7 cellular contexts compared by ENCODE assay signal in genomic region chr7:99141756-99142726, GRCh38. TPM values are rescaled to one million over a fixed set of nuclear protein-coding genes. Genes with fewer than 3 reads are reported as not detected.
DNase-seq lines count a peak whose midpoint lies in the region; ATAC-seq and TF ChIP-seq lines count a peak whose summit lies in the region.

No MANE protein-coding gene starts in this region.

- no peak overlapping the region for H3K9ac ChIP-seq in HCT116 (ENCODE audit: low read length)

- H3K9me3 ChIP-seq in HCT116 (ENCODE audit: control insufficient read depth in 1 of 2, insufficient read depth in 1 of 2, low read depth in 1 of 2, low read length in 2 of 2) = no peaks in the 10 kb centered on the region
- H3K9me3 ChIP-seq in right atrium auricular region = no peaks in the 10 kb centered on the region
- H3K9me3 ChIP-seq in psoas muscle = no peaks in the 10 kb centered on the region

- H3K27ac ChIP-seq in HCT116 (ENCODE audit: low read depth, low read length) (peak overlapping the region; percentile 17), right atrium auricular region (peak overlapping the region; percentile 94 to 98), psoas muscle (peak overlapping the region; percentile 72)

- no peak for TF ChIP-seq CTCF in HCT116 (IDR thresholded peaks at IDR 0.05 in 2 of 3, conservative IDR thresholded peaks at IDR 0.05 in 1 of 3; ENCODE audit: borderline replicate concordance in 1 of 3, insufficient read depth in 1 of 3, low read depth in 2 of 3, low read length in 2 of 3)
- no peak for TF ChIP-seq CTCF in right atrium auricular region (IDR thresholded peaks at IDR 0.05)
- TF ChIP-seq CTCF in psoas muscle (IDR thresholded peaks at IDR 0.05) = no peak

- H3K79me2 ChIP-seq in HCT116 (ENCODE audit: insufficient read depth, low read length) = peaks cover 58% of the 10 kb centered on the region

- H3K27me3 ChIP-seq in HCT116 (ENCODE audit: insufficient read depth, low read length) = no peaks in the 10 kb centered on the region
- no peaks in the 10 kb centered on the region for H3K27me3 ChIP-seq in right atrium auricular region
- no peaks in the 10 kb centered on the region for H3K27me3 ChIP-seq in psoas muscle (ENCODE audit: insufficient read depth in 3 of 3, low read length in 2 of 3)

- ATAC-seq in HCT116 = peak; percentile 47
- ATAC-seq in psoas muscle = peak; percentile 33 to 69 (median 48)

- H3K4me1 ChIP-seq in HCT116 (ENCODE audit: control insufficient read depth in 1 of 2, insufficient read depth in 2 of 2, low read length in 2 of 2) = peaks cover 4 to 28% of the 10 kb centered on the region in 2 experiments; a peak in 3 of 4 replicates
- H3K4me1 ChIP-seq in right atrium auricular region = peaks cover 0 to 53% of the 10 kb centered on the region in 2 donors
- H3K4me1 ChIP-seq in psoas muscle = peaks cover 31% of the 10 kb centered on the region

- CTCF ChIA-PET in HCT116 (lab: Charles Lee) = no interaction called here

- no peak for TF ChIP-seq RAD21 in HCT116 (IDR thresholded peaks at IDR 0.05; ENCODE audit: low read depth)

- H2AFZ ChIP-seq in HCT116 (ENCODE audit: low read depth, low read length, poor library complexity, severe bottlenecking) = no peak overlapping the region

- peak overlapping the region; percentile 77 for H3K4me2 ChIP-seq in HCT116 (ENCODE audit: low read length)

- POLR2A ChIA-PET in HCT116 (lab: Charles Lee) = interaction anchor here (0.6 to 1.0 kb wide), 3 partner anchors 20 to 132 kb away, joined by 3 to 4 read pairs (median 3); no protein-coding TSS in a partner anchor

- no peaks in the 10 kb centered on the region for H3K9me2 ChIP-seq in HCT116 (ENCODE audit: insufficient read depth)

- no TSS peak for BruUV-seq in HCT116 (replicated peaks; lab: Mats Ljungman, UMichigan)

- intact Hi-C loops in HCT116 (cut with micrococcal nuclease) (loop anchor here (1.0 kb wide), 1 partner anchor 88 kb away; no protein-coding TSS in a partner anchor), psoas muscle (cut with DNase I) (loop anchor here in 1 of 2 donors (5.0 to 10.0 kb wide), 2 partner anchors 65 to 173 kb away; no protein-coding TSS in a partner anchor)

- peak overlapping the region; percentile 61 to 66 for H3K4me3 ChIP-seq in HCT116 (replicated peaks in 1 of 2; ENCODE audit: low read depth in 1 of 2, low read length in 2 of 2)
- H3K4me3 ChIP-seq in right atrium auricular region = peak overlapping the region; percentile 77 to 100
- H3K4me3 ChIP-seq in psoas muscle = peak overlapping the region; percentile 99

- no peaks in the 10 kb centered on the region for H3K36me3 ChIP-seq in HCT116 (ENCODE audit: control insufficient read depth in 1 of 2, insufficient read depth in 2 of 2, low read length in 2 of 2)
- H3K36me3 ChIP-seq in right atrium auricular region = no peaks in the 10 kb centered on the region
- H3K36me3 ChIP-seq in psoas muscle (ENCODE audit: insufficient read depth in 1 of 2, low read depth in 1 of 2) = no peaks in the 10 kb centered on the region

- TF ChIP-seq POLR2A in HCT116 (IDR thresholded peaks at IDR 0.05; ENCODE audit: borderline replicate concordance, extremely low read depth, insufficient read depth, insufficient read length) = no peak

- WGBS in psoas muscle, 3 donors = 15 to 23% (median 16%) methylated on average over 30 of the region's 30 CpGs

- no peak for DNase-seq in HCT116 (ENCODE audit: low read depth, low spot score)
- DNase-seq in T follicular helper cell (ENCODE audit: low read depth) = peak; percentile 66
- peak; percentile 72 for DNase-seq in amniotic stem cell (lab: John Stamatoyannopoulos, UW)
- DNase-seq in right atrium auricular region (ENCODE audit: low spot score) = peak; percentile 68
- DNase-seq in psoas muscle = peak; percentile 59 to 76
- peak; percentile 75 for DNase-seq in ureter (ENCODE audit: low spot score)
- no peak for DNase-seq in NCI-H1105 (lab: John Stamatoyannopoulos, UW)

- peaks cover 14% of the 10 kb centered on the region; the same call in 1 of the 2 replicates for H4K20me1 ChIP-seq in HCT116 (ENCODE audit: insufficient read depth)

- RAD21 ChIA-PET in HCT116 (lab: Charles Lee; ENCODE audit: low non-redundant PET in 1 of 2, low total read pairs in 2 of 2, uncharacterized antibody in 2 of 2, unreplicated experiment in 2 of 2) = no interaction called here

TF ChIP-seq in HCT116, 20 proteins besides CTCF, POLR2A, EP300 and RAD21:
- TF ChIP-seq CEBPB (IDR thresholded peaks at IDR 0.05; ENCODE audit: low read depth) = no peak
- TF ChIP-seq JUND (IDR thresholded peaks at IDR 0.05) = no peak
TF ChIP-seq in HCT116: peak in this region for 0.

RNA-seq across cellular contexts. Expression of gene SMURF1, which starts 1.9 kb away (rescaled TPM):
- total RNA-seq in HCT116 (2021; ENCODE audit: unreplicated experiment) = 24.6 TPM
- 12.8 and 17.1 TPM in 2 replicates for polyA plus RNA-seq in HCT116 (2012)
- total RNA-seq in right atrium auricular region = 10 to 100 TPM in 1 of 2 donors, 1 to 10 TPM in 1; 9.0 to 14.3 TPM
- 10 to 100 TPM in 3 of 4 donors, 1 to 10 TPM in 1; 8.8 to 16.9 (median 13.2) TPM for total RNA-seq in psoas muscle
- polyA plus RNA-seq in psoas muscle = 10 to 100 TPM in 1 of 3 donors, 1 to 10 TPM in 2; 5.8 to 10.2 (median 6.8) TPM
- total RNA-seq in ureter = 40.9 TPM

Comparison
In these comparisons a context has a peak if more than half of its experiments do, and no peak if none do; other contexts are left out.
1. DNase-seq: peak in T follicular helper cell (single experiment), amniotic stem cell (single experiment), right atrium auricular region (single experiment), psoas muscle (2 of 2) and ureter (single experiment); none in HCT116 (single experiment) and NCI-H1105 (single experiment).
2. H3K27ac ChIP-seq: peak in every context shown above with its lines; median percentile 96 in right atrium auricular region; 72 in psoas muscle; 17 in HCT116.
3. Peak in every context shown above with its lines, with median percentiles within 50 percentile points of each other: H3K4me3 ChIP-seq.